ENCODE assay signal across 1 cellular context in genomic region chr17:46772879-46773620, GRCh38.
TF ChIP-seq lines count a peak whose summit lies in the region.

No MANE protein-coding gene starts in this region.

TF ChIP-seq in WTC11, 78 proteins besides CTCF, POLR2A, EP300 and RAD21 (continued from another document):
- TF ChIP-seq ZMAT4 (CRISPR knock-in tag; IDR thresholded peaks at IDR 0.05) (no peak), CREM (CRISPR knock-in tag; IDR thresholded peaks at IDR 0.05) (no peak), ZNF416 (CRISPR knock-in tag; IDR thresholded peaks at IDR 0.05) (no peak), MAX (CRISPR knock-in tag; IDR thresholded peaks at IDR 0.05) (no peak), PRDM15 (CRISPR knock-in tag; IDR thresholded peaks at IDR 0.05) (no peak), ATF6 (CRISPR knock-in tag; IDR thresholded peaks at IDR 0.05) (no peak), CBFB (CRISPR knock-in tag; IDR thresholded peaks at IDR 0.05; ENCODE audit: low read depth) (no peak), NR2C2 (CRISPR knock-in tag; IDR thresholded peaks at IDR 0.05) (no peak), FOXK1 (CRISPR knock-in tag; IDR thresholded peaks at IDR 0.05) (no peak)
TF ChIP-seq in WTC11: peak in this region for 0.
